In genomic region chr1:2129256-2129943, GRCh38 we compare ENCODE assay signal across 18 cellular contexts.
DNase-seq lines count a peak whose midpoint lies in the region; ATAC-seq and TF ChIP-seq lines count a peak whose summit lies in the region.
"Had no signal": no experiment of that assay in that cellular context is flagged by ENCODE, and none has a peak within 500 bp of the region (broad histone marks: within the 10 kb centered on the region; RNA-seq: fewer than 3 reads in every experiment).

No MANE protein-coding gene starts in this region.

- no peak overlapping the region for H3K4me3 ChIP-seq in right cardiac atrium (ENCODE audit: low read length)
- no peak overlapping the region for H3K4me3 ChIP-seq in heart right ventricle
- no peak overlapping the region for H3K4me3 ChIP-seq in neural progenitor cell
- no peak overlapping the region for H3K4me3 ChIP-seq in aorta (ENCODE audit: low read length in 2 of 2)
- H3K4me3 ChIP-seq in GM23248: no peak overlapping the region
- H3K4me3 ChIP-seq: A549 had no signal

- peaks cover 30% of the 10 kb centered on the region for H3K4me1 Mint-ChIP-seq in dendritic cell treated with granulocyte-macrophage colony-stimulating factor and Interleukin-4, amounts not matched to agents 40 ng/mL and 50 ng/mL, for 4 days (ENCODE audit: low read depth)
- peaks cover 56% of the 10 kb centered on the region for H3K4me1 Mint-ChIP-seq in neural progenitor cell

- no peaks in the 10 kb centered on the region for H3K9me2 ChIP-seq in GM23248 (ENCODE audit: insufficient read depth)

- H2AFZ ChIP-seq in neural progenitor cell (replicated peaks) (no peak overlapping the region), GM23248 (no peak overlapping the region)

- H3K27me3 Mint-ChIP-seq in dendritic cell treated with granulocyte-macrophage colony-stimulating factor and Interleukin-4, amounts not matched to agents 40 ng/mL and 50 ng/mL, for 4 days: peaks cover 54% of the 10 kb centered on the region
- H3K27me3 Mint-ChIP-seq in neural progenitor cell (ENCODE audit: insufficient read depth, low read depth): peaks cover 5% of the 10 kb centered on the region

- H3K9me3 ChIP-seq in right cardiac atrium (ENCODE audit: control insufficient read depth, low read length) (no peaks in the 10 kb centered on the region), heart right ventricle (no peaks in the 10 kb centered on the region), neural progenitor cell (ENCODE audit: low read depth) (no peaks in the 10 kb centered on the region), aorta (ENCODE audit: control insufficient read depth, low read length) (no peaks in the 10 kb centered on the region), GM23248 (ENCODE audit: low read depth) (no peaks in the 10 kb centered on the region)
- H3K9me3 ChIP-seq: A549 had no signal

- H3K36me3 ChIP-seq in heart right ventricle (no peaks in the 10 kb centered on the region), neural progenitor cell (no peaks in the 10 kb centered on the region), aorta (ENCODE audit: control insufficient read depth in 1 of 2, insufficient read depth in 2 of 2, low read length in 1 of 2) (no peaks in the 10 kb centered on the region), GM23248 (ENCODE audit: low read depth) (no peaks in the 10 kb centered on the region)

- H3K4me1 ChIP-seq in right cardiac atrium (ENCODE audit: control insufficient read depth, insufficient read depth, low read length) (no peaks in the 10 kb centered on the region), heart right ventricle (peaks cover 0 to 35% (median 20%) of the 10 kb centered on the region in 9 donors), neural progenitor cell (peaks cover 24% of the 10 kb centered on the region), aorta (ENCODE audit: control insufficient read depth in 1 of 2, insufficient read depth in 2 of 2, low read length in 2 of 2) (no peaks in the 10 kb centered on the region), GM23248 (ENCODE audit: insufficient read depth) (peaks cover 11% of the 10 kb centered on the region)

- H3K4me2 ChIP-seq in neural progenitor cell: no peak overlapping the region
- no peak overlapping the region for H3K4me2 ChIP-seq in GM23248 (ENCODE audit: unreplicated experiment)
- H3K4me2 ChIP-seq: A549 had no signal

- no peaks in the 10 kb centered on the region for H3K27me3 ChIP-seq in right cardiac atrium (ENCODE audit: control insufficient read depth, insufficient read depth)
- H3K27me3 ChIP-seq in heart right ventricle: peaks cover 0 to 4% (median 0%) of the 10 kb centered on the region in 7 donors
- no peaks in the 10 kb centered on the region for H3K27me3 ChIP-seq in neural progenitor cell
- no peaks in the 10 kb centered on the region for H3K27me3 ChIP-seq in aorta (ENCODE audit: control insufficient read depth in 1 of 2, insufficient read depth in 2 of 2, low read length in 1 of 2)
- no peaks in the 10 kb centered on the region for H3K27me3 ChIP-seq in GM23248 (replicated peaks; ENCODE audit: insufficient read depth)

- H3K27ac ChIP-seq in right cardiac atrium (ENCODE audit: low read length): no peak overlapping the region
- no peak overlapping the region for H3K27ac ChIP-seq in heart right ventricle
- H3K27ac ChIP-seq in neural progenitor cell: no peak overlapping the region
- no peak overlapping the region for H3K27ac ChIP-seq in aorta (ENCODE audit: low read depth in 1 of 2, low read length in 2 of 2)
- H3K27ac ChIP-seq in GM23248: no peak overlapping the region
- H3K27ac ChIP-seq: A549 had no signal

- intact Hi-C loops in right cardiac atrium (cut with DNase I) (no loop called here), heart right ventricle (cut with DNase I) (no loop called here), aorta (cut with DNase I) (no loop called here)
- intact Hi-C loops in dendritic cell treated with granulocyte-macrophage colony-stimulating factor and Interleukin-4, amounts not matched to agents 40 ng/mL and 50 ng/mL, for 4 days (cut with micrococcal nuclease): no loop called here

- peak overlapping the region; percentile 45 for H3K27ac Mint-ChIP-seq in dendritic cell treated with granulocyte-macrophage colony-stimulating factor and Interleukin-4, amounts not matched to agents 40 ng/mL and 50 ng/mL, for 4 days
- H3K27ac Mint-ChIP-seq in neural progenitor cell: peak overlapping the region; percentile 95

- H4K20me1 ChIP-seq in neural progenitor cell (ENCODE audit: low read depth) (peaks cover 17% of the 10 kb centered on the region), GM23248 (ENCODE audit: insufficient read depth) (no peaks in the 10 kb centered on the region)

- no peaks in the 10 kb centered on the region for H3K36me3 Mint-ChIP-seq in dendritic cell treated with granulocyte-macrophage colony-stimulating factor and Interleukin-4, amounts not matched to agents 40 ng/mL and 50 ng/mL, for 4 days (ENCODE audit: low read depth)
- H3K36me3 Mint-ChIP-seq in neural progenitor cell: no peaks in the 10 kb centered on the region

- 93% methylated on average over 15 of the region's 15 CpGs for WGBS in right cardiac atrium
- WGBS in heart right ventricle, 2 donors: 92 to 94% methylated on average over 15 of the region's 15 CpGs
- 94 to 96% methylated on average over 15 of the region's 15 CpGs for WGBS in aorta, 2 donors
- WGBS in GM23248 (ENCODE audit: low coverage in 1 of 2, low lambda C conversion rate in 2 of 2, missing lambda C conversion rate in 2 of 2), 2 experiments: 88% methylated on average over 15 of the region's 15 CpGs

- no peak overlapping the region for H3K9ac ChIP-seq in neural progenitor cell
- H3K9ac ChIP-seq in GM23248: no peak overlapping the region

- no peak for TF ChIP-seq CTCF in heart right ventricle (IDR thresholded peaks at IDR 0.05)
- no peak for TF ChIP-seq CTCF in neural progenitor cell (IDR thresholded peaks at IDR 0.05)

- peaks cover 9% of the 10 kb centered on the region for H3K79me2 ChIP-seq in neural progenitor cell (ENCODE audit: low read depth)
- no peaks in the 10 kb centered on the region for H3K79me2 ChIP-seq in GM23248 (ENCODE audit: insufficient read depth)

- in situ Hi-C loops in GM23248 (cut with MboI): no loop called here

- H3F3A ChIP-seq in neural progenitor cell (ENCODE audit: low read depth) (peaks cover 20% of the 10 kb centered on the region), GM23248 (ENCODE audit: insufficient read depth) (peaks cover 20% of the 10 kb centered on the region)

- no peak overlapping the region for H3K4me3 Mint-ChIP-seq in dendritic cell treated with granulocyte-macrophage colony-stimulating factor and Interleukin-4, amounts not matched to agents 40 ng/mL and 50 ng/mL, for 4 days
- no peak overlapping the region for H3K4me3 Mint-ChIP-seq in neural progenitor cell

- DNase-seq in right cardiac atrium (peak in 2 of 3 donors; percentile 16 to 48), heart right ventricle (no peak), neural progenitor cell (ENCODE audit: low spot score) (no peak), aorta (peak; percentile 12 to 40), AG08395 (ENCODE audit: low spot score) (no peak), GM23248 (no peak)
- DNase-seq: C1 segment of cervical spinal cord; MM.1S; NCI-H1092 treated with DMSO at 0.1 percent for 48 hours; NCI-H2081; NCI-H510A; NCI-H748 treated with DMSO at 0.1 percent for 48 hours; NK-92 treated with Interleukin-12 subunit alpha and Interleukin-12 subunit beta, amount 100 ng/mL, for 24 hours; SHP77 treated with DMSO at 0.1 percent for 48 hours had no signal

- no peaks in the 10 kb centered on the region for H3K9me3 Mint-ChIP-seq in dendritic cell treated with granulocyte-macrophage colony-stimulating factor and Interleukin-4, amounts not matched to agents 40 ng/mL and 50 ng/mL, for 4 days
- no peaks in the 10 kb centered on the region for H3K9me3 Mint-ChIP-seq in neural progenitor cell

- ATAC-seq in right cardiac atrium: no peak
- no peak for ATAC-seq in heart right ventricle
- ATAC-seq in aorta (ENCODE audit: low FRiP score): no peak
- ATAC-seq in HG03095 (IDR thresholded peaks at IDR 0.05; ENCODE audit: unreplicated experiment): no peak
- ATAC-seq: A549, SK-N-SH treated with all-trans-retinoic acid at 6 μM for 48 hours had no signal

Comparison
In these comparisons a context has a peak if more than half of its experiments do, and no peak if none do; other contexts are left out.
1. DNase-seq: peak in right cardiac atrium (2 of 3) and aorta (2 of 2); none in heart right ventricle (0 of 2), neural progenitor cell (single experiment), AG08395 (single experiment) and GM23248 (single experiment).